In genomic region chr2:233964581-233964980, GRCh38 we compare ENCODE assay signal across 30 cellular contexts. TPM values are rescaled to one million over a fixed set of nuclear protein-coding genes. Genes with fewer than 3 reads are reported as not detected.
DNase-seq lines count a peak whose midpoint lies in the region; ATAC-seq and TF ChIP-seq lines count a peak whose summit lies in the region.
"Had no signal": no experiment of that assay in that cellular context is flagged by ENCODE, and none has a peak within 500 bp of the region (broad histone marks: within the 10 kb centered on the region; RNA-seq: fewer than 3 reads in every experiment).

No MANE protein-coding gene starts in this region.

- H3K4me2 ChIP-seq in SK-N-SH (no peak overlapping the region), Karpas-422 (ENCODE audit: low read depth, low read length, poor library complexity, severe bottlenecking) (no peak overlapping the region)

- no peaks in the 10 kb centered on the region for H3F3A ChIP-seq in SK-N-SH (replicated peaks; ENCODE audit: insufficient read depth)

- H2AFZ ChIP-seq in SK-N-SH (ENCODE audit: low read depth): no peak overlapping the region
- H2AFZ ChIP-seq in Karpas-422 (ENCODE audit: low read length): no peak overlapping the region
- H2AFZ ChIP-seq: parathyroid adenoma had no signal

- H3K79me2 ChIP-seq in SK-N-SH (ENCODE audit: insufficient read depth): no peaks in the 10 kb centered on the region
- H3K79me2 ChIP-seq in Karpas-422 (ENCODE audit: low read length): no peaks in the 10 kb centered on the region
- H3K79me2 ChIP-seq: parathyroid adenoma had no signal

- no peak overlapping the region for H3K27ac ChIP-seq in SK-N-SH (ENCODE audit: low read depth in 2 of 2, low read length in 1 of 2)
- H3K27ac ChIP-seq in Karpas-422 (ENCODE audit: low read length): no peak overlapping the region
- H3K27ac ChIP-seq: 22Rv1, foreskin keratinocyte, left ventricle myocardium inferior, parathyroid adenoma, thyroid gland had no signal

- CTCF ChIA-PET in SK-N-SH (lab: Yijun Ruan, JAX): interaction anchor here (1.0 to 1.2 kb wide), 2 partner anchors 10 to 16 kb away, joined by 3 read pairs; no protein-coding TSS in a partner anchor

- H4K20me1 ChIP-seq in SK-N-SH (ENCODE audit: insufficient read depth) (no peaks in the 10 kb centered on the region), Karpas-422 (ENCODE audit: insufficient read depth, low read depth, low read length) (no peaks in the 10 kb centered on the region)

- H3K9me3 ChIP-seq in SK-N-SH (no peaks in the 10 kb centered on the region), Karpas-422 (ENCODE audit: low read length) (no peaks in the 10 kb centered on the region)
- H3K9me3 ChIP-seq: BE2C, left ventricle myocardium inferior, right lobe of liver, thyroid gland had no signal

- no peaks in the 10 kb centered on the region for H3K9me2 ChIP-seq in SK-N-SH
- no peaks in the 10 kb centered on the region for H3K9me2 ChIP-seq in Karpas-422 (replicated peaks; ENCODE audit: insufficient read depth, low read length)

- TF ChIP-seq EP300 in SK-N-SH (IDR thresholded peaks at IDR 0.05; ENCODE audit: borderline replicate concordance in 1 of 2, low read depth in 1 of 2, low read length in 1 of 2): no peak; a peak in 1 of 4 replicates

- no peak for TF ChIP-seq RAD21 in SK-N-SH (IDR thresholded peaks at IDR 0.05; ENCODE audit: low read length)

- H3K9ac ChIP-seq in SK-N-SH: no peak overlapping the region
- H3K9ac ChIP-seq in Karpas-422 (ENCODE audit: low read length): no peak overlapping the region
- H3K9ac ChIP-seq: parathyroid adenoma had no signal

- WGBS in SK-N-SH (ENCODE audit: low lambda C conversion rate): 81% methylated on average over 9 of the region's 9 CpGs

- POLR2A ChIA-PET in SK-N-SH (lab: Yijun Ruan, JAX): no interaction called here

- no peak for DNase-seq in SK-N-SH
- DNase-seq in SW480 (ENCODE audit: low spot score): peak; percentile 37
- DNase-seq in islet precursor cell: peak; percentile 45
- no peak for DNase-seq in Karpas-422
- no peak for DNase-seq in SK-N-DZ (ENCODE audit: low spot score)
- no peak for DNase-seq in RPMI8226
- no peak for DNase-seq in HUDEP-2 (lab: John Stamatoyannopoulos, UW; ENCODE audit: unreplicated experiment in 76 of 76)
- DNase-seq: activated CD4-positive, CD25-positive, alpha-beta regulatory T cell treated with anti-CD3 and anti-CD28 coated beads, Interleukin-2, amount 50 U/mL, for 72 hours; activated CD8-positive, alpha-beta T cell treated with anti-CD3 and anti-CD28 coated beads for 36 hours; activated effector memory CD4-positive, alpha-beta T cell treated with anti-CD3 and anti-CD28 coated beads, Interleukin-2, amount 50 U/mL, for 16 hours; activated naive CD8-positive, alpha-beta T cell treated with anti-CD3 and anti-CD28 coated beads, Interleukin-2, amount 10 ng/mL, durations not matched to agents 7 days and 5 days; activated T-cell treated with anti-CD3 and anti-CD28 coated beads for 4 hours; BE2C; effector CD4-positive, alpha-beta T cell; foreskin keratinocyte; H9; immature natural killer cell; left ventricle myocardium inferior; NCI-H1105 treated with DMSO at 0.1 percent for 48 hours; NCI-H2081 treated with DMSO at 0.1 percent for 48 hours; NCI-H82; right lobe of liver; Right ventricle myocardium superior; SW 1271; thyroid gland had no signal

- no peak; the same call in 2 of the 3 replicates for ATAC-seq in SK-N-SH treated with all-trans-retinoic acid at 6 μM for 48 hours
- ATAC-seq: activated CD8-positive, alpha-beta T cell treated with anti-CD3 and anti-CD28 coated beads for 36 hours; foreskin keratinocyte; GM12878 had no signal

- TF ChIP-seq CTCF in SK-N-SH (IDR thresholded peaks at IDR 0.05): no peak

- H3K27me3 ChIP-seq in SK-N-SH (ENCODE audit: insufficient read depth): no peaks in the 10 kb centered on the region
- H3K27me3 ChIP-seq in Karpas-422 (ENCODE audit: low read length): no peaks in the 10 kb centered on the region
- H3K27me3 ChIP-seq: BE2C, foreskin keratinocyte, right lobe of liver, thyroid gland had no signal

- H3K36me3 ChIP-seq in SK-N-SH (replicated peaks in 1 of 2; ENCODE audit: control insufficient read depth in 1 of 2, insufficient read depth in 2 of 2, low read length in 1 of 2): no peaks in the 10 kb centered on the region
- H3K36me3 ChIP-seq in Karpas-422 (ENCODE audit: insufficient read depth, low read length): no peaks in the 10 kb centered on the region
- H3K36me3 ChIP-seq: BE2C, left ventricle myocardium inferior, right lobe of liver, thyroid gland had no signal

- H3K4me3 ChIP-seq in SK-N-SH (ENCODE audit: low read depth in 2 of 2, low read length in 1 of 2) (no peak overlapping the region), Karpas-422 (ENCODE audit: low read length) (no peak overlapping the region)
- H3K4me3 ChIP-seq: GM12878, left ventricle myocardium inferior, right lobe of liver, thyroid gland had no signal

- no peaks in the 10 kb centered on the region for H3K4me1 ChIP-seq in SK-N-SH (ENCODE audit: control insufficient read depth in 1 of 2, insufficient read depth in 2 of 2, low read depth in 1 of 2, low read length in 1 of 2)
- H3K4me1 ChIP-seq in Karpas-422 (ENCODE audit: low read length): no peaks in the 10 kb centered on the region
- H3K4me1 ChIP-seq: BE2C, foreskin keratinocyte, parathyroid adenoma, thyroid gland had no signal

TF ChIP-seq in SK-N-SH, 30 proteins besides CTCF, POLR2A, EP300 and RAD21:
- peak; percentile 40; the same call in 1 of the 2 replicates for TF ChIP-seq TCF12 (IDR thresholded peaks at IDR 0.05)
- TF ChIP-seq TAF1 (IDR thresholded peaks at IDR 0.05; ENCODE audit: borderline replicate concordance, low read depth, low read length): no peak
TF ChIP-seq in SK-N-SH: peak in this region for 1.

TF ChIP-seq in SK-N-SH treated with all-trans-retinoic acid at 6 μM for 48 hours, 23 proteins besides CTCF, POLR2A, EP300 and RAD21:
- no peak for TF ChIP-seq ZNF8 (CRISPR knock-in tag; IDR thresholded peaks at IDR 0.05)
- no peak for TF ChIP-seq PATZ1 (CRISPR knock-in tag; IDR thresholded peaks at IDR 0.05; ENCODE audit: borderline replicate concordance)
- TF ChIP-seq ZC3H10 (CRISPR knock-in tag; IDR thresholded peaks at IDR 0.05): no peak
- TF ChIP-seq PPARA (CRISPR knock-in tag; IDR thresholded peaks at IDR 0.05; ENCODE audit: borderline replicate concordance): no peak
- no peak for TF ChIP-seq POU6F1 (CRISPR knock-in tag; IDR thresholded peaks at IDR 0.05; ENCODE audit: borderline replicate concordance, low read depth)
- no peak for TF ChIP-seq RARB (CRISPR knock-in tag; IDR thresholded peaks at IDR 0.05)
- no peak for TF ChIP-seq ZNF565 (CRISPR knock-in tag; conservative IDR thresholded peaks at IDR 0.05; ENCODE audit: low read depth)
- TF ChIP-seq OSR1 (CRISPR knock-in tag; IDR thresholded peaks at IDR 0.05): no peak
TF ChIP-seq in SK-N-SH treated with all-trans-retinoic acid at 6 μM for 48 hours: peak in this region for 0.

RNA-seq across cellular contexts. Expression of gene TRPM8, which starts 47.4 kb away (rescaled TPM):
- polyA plus RNA-seq in SK-N-SH (2012; rRNA removed): 0.85 and 1.6 TPM in 2 replicates
- polyA plus RNA-seq in SK-N-SH (2012; cell fraction: cytosol; rRNA removed): 0.71 and 1.5 TPM in 2 replicates
- 1.2 and 2.1 TPM in 2 replicates for polyA plus RNA-seq in SK-N-SH (2012; cell fraction: nucleus; rRNA removed)
- not detected in 2 replicates for total RNA-seq in Karpas-422 (2014; rRNA removed; shearing (Covaris generic); ENCODE audit: low replicate concordance)
- polyA plus RNA-seq in SK-N-DZ (2014; cell fraction: cytosol; rRNA removed): not detected in 2 replicates
- not detected in 2 replicates for polyA plus RNA-seq in SK-N-DZ (2014; cell fraction: nucleus; rRNA removed)
- total RNA-seq: activated CD8-positive, alpha-beta T cell treated with anti-CD3 and anti-CD28 coated beads for 36 hours; activated naive CD8-positive, alpha-beta T cell treated with anti-CD3 and anti-CD28 coated beads, Interleukin-2, amount 10 ng/mL, durations not matched to agents 7 days and 5 days; foreskin keratinocyte; GM12878; left ventricle myocardium inferior; mesothelial cell of epicardium; Right ventricle myocardium superior; thyroid gland had no signal

Comparison
In these comparisons a context has a peak if more than half of its experiments do, and no peak if none do; other contexts are left out.
1. DNase-seq: peak in SW480 (single experiment) and islet precursor cell (single experiment); none in SK-N-SH (single experiment), Karpas-422 (single experiment), SK-N-DZ (single experiment), RPMI8226 (single experiment) and HUDEP-2 (0 of 76).